ENCODE assay signal across 14 cellular contexts in the genomic region with DNA sequence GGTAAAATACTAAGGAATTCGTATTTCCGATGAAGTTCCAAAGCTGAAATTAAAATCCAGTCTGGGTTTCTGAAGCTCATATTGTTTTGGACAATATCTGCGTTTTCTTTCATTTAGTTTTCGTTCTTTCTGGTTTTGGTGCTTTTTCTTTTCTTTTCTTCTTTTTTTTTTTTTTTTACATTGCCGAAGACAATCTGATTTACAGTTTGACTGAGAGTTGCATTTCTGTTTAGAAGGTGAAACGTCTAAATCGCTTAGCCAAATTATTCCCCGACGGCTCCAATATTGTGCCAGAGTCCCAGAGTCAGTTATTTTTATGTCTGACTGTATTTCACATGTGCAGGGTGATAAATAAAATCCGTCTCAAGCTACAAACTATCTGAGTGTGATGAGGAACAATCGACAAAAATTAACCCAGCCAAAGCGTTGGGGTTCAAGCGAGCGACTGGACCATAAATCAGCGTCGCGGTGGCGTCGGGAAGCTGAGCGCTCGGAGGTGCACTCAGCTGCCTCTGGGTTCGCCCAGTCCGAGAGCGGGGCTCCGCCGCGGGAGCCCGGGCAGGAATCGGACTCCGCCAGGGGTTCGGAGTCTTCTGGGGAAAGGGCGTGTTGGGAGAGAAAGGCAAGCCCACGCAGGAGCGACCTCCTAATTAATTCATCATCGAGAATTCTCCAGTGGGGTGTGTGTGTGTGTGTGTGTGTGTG. TPM values are rescaled to one million over a fixed set of nuclear protein-coding genes. Genes with fewer than 3 reads are reported as not detected.
DNase-seq lines count a peak whose midpoint lies in the region; ATAC-seq and TF ChIP-seq lines count a peak whose summit lies in the region.
"Had no signal": no experiment of that assay in that cellular context is flagged by ENCODE, and none has a peak within 500 bp of the region (broad histone marks: within the 10 kb centered on the region; RNA-seq: fewer than 3 reads in every experiment).

No MANE protein-coding gene starts in this region.

- H3K27me3 Mint-ChIP-seq in GM23338 (ENCODE audit: insufficient read depth, low read depth, poor library complexity), result peaks cover 92% of the 10 kb centered on the region

- H3K27ac ChIP-seq in GM23338 (ENCODE audit: low read depth) (no peak overlapping the region), SK-N-MC (no peak overlapping the region), heart right ventricle (peak overlapping the region in 8 of 10 donors; percentile 34 to 86 (median 67))

- no peaks in the 10 kb centered on the region for H3K9me2 ChIP-seq in GM23338 (ENCODE audit: insufficient read depth)

- H3K27ac Mint-ChIP-seq in GM23338, result no peak overlapping the region
- H3K27ac Mint-ChIP-seq: activated CD8-positive, alpha-beta T cell treated with anti-CD3 and anti-CD28 coated beads for 36 hours; activated naive CD4-positive, alpha-beta T cell treated with anti-CD3 and anti-CD28 coated beads, Interleukin-2, amount 50 U/mL, for 24 hours; T-helper 17 cell had no signal

- DNase-seq in GM23338 (ENCODE audit: low spot score) (peak; percentile 47), SK-N-MC (ENCODE audit: low read depth, low spot score) (no peak), heart right ventricle (peak in 1 of 2 donors; percentile 10), retina (peak; percentile 76), omental fat pad (ENCODE audit: low spot score) (no peak)
- DNase-seq in NK-92 treated with Interleukin-12 subunit alpha and Interleukin-12 subunit beta, amount 100 ng/mL, for 24 hours (lab: John Stamatoyannopoulos, UW), result no peak
- DNase-seq: dorsolateral prefrontal cortex, NCI-H2171, T-helper 17 cell, testis had no signal

- peaks cover 29% of the 10 kb centered on the region for H4K20me1 ChIP-seq in GM23338 (replicated peaks; ENCODE audit: insufficient read depth)

- intact Hi-C loops in heart right ventricle (cut with DNase I), result loop anchor here in 2 of 10 donors (10.0 kb wide), 2 partner anchors 232 to 348 kb away; no protein-coding TSS in a partner anchor

- H3K4me1 ChIP-seq in GM23338 (ENCODE audit: insufficient read depth) (peaks cover 22% of the 10 kb centered on the region), heart right ventricle (peaks cover 0 to 27% (median 17%) of the 10 kb centered on the region in 9 donors)

- peaks cover 8% of the 10 kb centered on the region for H3K9me3 Mint-ChIP-seq in GM23338
- H3K9me3 Mint-ChIP-seq: activated CD8-positive, alpha-beta T cell treated with anti-CD3 and anti-CD28 coated beads for 36 hours had no signal

- H2AFZ ChIP-seq in GM23338, result peak overlapping the region; percentile 99

- 6 to 7% methylated on average over 35 of the region's 35 CpGs for WGBS in heart right ventricle, 2 donors

- H3F3A ChIP-seq in GM23338 (replicated peaks; ENCODE audit: low read depth), result peaks cover 3% of the 10 kb centered on the region

- H3K36me3 Mint-ChIP-seq in GM23338 (ENCODE audit: low read depth), result no peaks in the 10 kb centered on the region
- H3K36me3 Mint-ChIP-seq: activated naive CD4-positive, alpha-beta T cell treated with anti-CD3 and anti-CD28 coated beads, Interleukin-2, amount 50 U/mL, for 24 hours had no signal

- peak overlapping the region; percentile 93 for H3K4me2 ChIP-seq in GM23338

- ATAC-seq in GM23338 (peak; percentile 7; the same call in 2 of the 3 replicates), heart right ventricle (peak in 1 of 8 donors; percentile 23), omental fat pad (ENCODE audit: low FRiP score) (no peak), GM19397 (IDR thresholded peaks at IDR 0.05; ENCODE audit: unreplicated experiment) (no peak)
- ATAC-seq: T-helper 17 cell had no signal

- TF ChIP-seq CTCF in GM23338 (conservative IDR thresholded peaks at IDR 0.05; ENCODE audit: low read depth in 2 of 2) (no peak), heart right ventricle (IDR thresholded peaks at IDR 0.05) (no peak), omental fat pad (IDR thresholded peaks at IDR 0.05) (no peak)

- peaks cover 30% of the 10 kb centered on the region for H3K4me1 Mint-ChIP-seq in GM23338
- H3K4me1 Mint-ChIP-seq: activated naive CD4-positive, alpha-beta T cell treated with anti-CD3 and anti-CD28 coated beads, Interleukin-2, amount 50 U/mL, for 24 hours had no signal

- no peaks in the 10 kb centered on the region for H3K79me2 ChIP-seq in GM23338 (replicated peaks; ENCODE audit: insufficient read depth)

- H3K4me3 Mint-ChIP-seq in GM23338, result peak overlapping the region; percentile 76
- H3K4me3 Mint-ChIP-seq: activated CD8-positive, alpha-beta T cell treated with anti-CD3 and anti-CD28 coated beads for 36 hours; activated naive CD4-positive, alpha-beta T cell treated with anti-CD3 and anti-CD28 coated beads, Interleukin-2, amount 50 U/mL, for 24 hours; T-helper 17 cell had no signal

- H3K9ac ChIP-seq in SK-N-MC (ENCODE audit: insufficient read length), result no peak overlapping the region

- H3K4me3 ChIP-seq in GM23338, result peak overlapping the region; percentile 76
- peak overlapping the region; percentile 80 for H3K4me3 ChIP-seq in SK-N-MC
- H3K4me3 ChIP-seq in heart right ventricle, result peak overlapping the region in 7 of 10 donors; percentile 45 to 61 (median 53)

- H3K36me3 ChIP-seq in GM23338 (ENCODE audit: insufficient read depth) (no peaks in the 10 kb centered on the region), SK-N-MC (ENCODE audit: insufficient read depth, low read length) (no peaks in the 10 kb centered on the region), heart right ventricle (no peaks in the 10 kb centered on the region)

- H3K27me3 ChIP-seq in GM23338 (ENCODE audit: insufficient read depth) (peaks cover 100% of the 10 kb centered on the region), heart right ventricle (peaks cover 0 to 100% (median 98%) of the 10 kb centered on the region in 7 donors)

- H3K9me3 ChIP-seq in SK-N-MC (ENCODE audit: low read depth, low read length) (no peaks in the 10 kb centered on the region), heart right ventricle (no peaks in the 10 kb centered on the region)
- H3K9me3 ChIP-seq: testis had no signal

TF ChIP-seq in GM23338, 12 proteins besides CTCF, POLR2A, EP300 and RAD21:
- TF ChIP-seq CREB1 (CRISPR knock-in tag; IDR thresholded peaks at IDR 0.05; ENCODE audit: low read depth), result no peak
- peak; percentile 93 for TF ChIP-seq EZH2phosphoT487 (IDR thresholded peaks at IDR 0.05; ENCODE audit: unreplicated experiment)
- TF ChIP-seq EZH2 (IDR thresholded peaks at IDR 0.05; ENCODE audit: low read depth, unreplicated experiment), result peak; percentile 90

RNA-seq across cellular contexts. Expression of gene TBX18, which starts 8.2 kb away (rescaled TPM):
- total RNA-seq in GM23338 (2014; rRNA removed; shearing (Covaris generic)), result 0.03 TPM in 1 of 2 replicates, not detected in the other
- polyA plus RNA-seq in GM23338 (2016; fragmentation: Nextera tagmentation; extraction: Ambion mirVana) (not detected in 2 replicates), heart right ventricle (1 to 10 TPM; 2.3 to 5.0 TPM)
- total RNA-seq in heart right ventricle (1 to 10 TPM; 1.7 to 9.1 (median 2.8) TPM), omental fat pad (1 to 10 TPM; 2.3 to 6.4 (median 4.6) TPM)
- total RNA-seq: activated CD8-positive, alpha-beta T cell treated with anti-CD3 and anti-CD28 coated beads for 36 hours; M059J; T-helper 17 cell had no signal

Comparison
In these comparisons a context has a peak if more than half of its experiments do, and no peak if none do; other contexts are left out.
1. DNase-seq: peak in GM23338 (single experiment) and retina (single experiment); none in SK-N-MC (single experiment), NK-92 treated with Interleukin-12 subunit alpha and Interleukin-12 subunit beta, amount 100 ng/mL, for 24 hours (single experiment) and omental fat pad (single experiment).
2. H3K27ac ChIP-seq: peak in heart right ventricle (8 of 10); none in GM23338 (single experiment) and SK-N-MC (single experiment).
3. Peak in every context shown above with its lines, with median percentiles within 50 percentile points of each other: H3K4me3 ChIP-seq.